Comparison of ENCODE assay signal across 2 cellular contexts in the genomic region with DNA sequence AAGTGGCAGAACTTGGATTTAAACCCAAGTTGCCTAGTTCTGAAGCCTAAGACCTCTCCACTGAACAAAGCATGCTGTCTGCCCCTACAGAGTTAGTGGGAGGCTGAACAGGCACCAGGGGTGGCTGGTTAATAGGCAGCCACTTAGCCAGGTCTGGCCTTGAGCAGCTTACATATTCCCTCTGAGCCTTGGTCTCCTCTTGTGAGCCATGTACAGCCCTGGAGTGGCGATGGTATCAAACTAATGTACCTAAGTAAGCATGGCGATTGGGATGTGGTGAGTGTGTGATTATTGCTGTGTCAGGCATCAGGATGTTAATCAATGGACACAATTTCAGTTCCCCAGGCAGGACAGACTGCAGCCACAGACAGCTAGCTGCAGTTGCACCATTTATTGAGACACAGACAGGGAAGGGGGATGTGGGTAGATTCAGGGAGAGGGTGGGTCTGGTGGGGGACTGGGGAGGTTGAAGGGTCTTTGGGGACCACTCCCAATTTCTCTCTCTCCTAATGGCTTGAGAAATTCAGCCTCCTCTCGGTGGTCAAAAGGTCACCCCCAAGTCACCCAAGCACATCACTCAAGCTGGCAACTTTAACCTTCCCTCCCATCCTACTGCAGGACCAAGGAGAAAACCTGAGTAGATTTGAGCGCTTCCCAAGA.
TF ChIP-seq lines count a peak whose summit lies in the region.

No MANE protein-coding gene starts in this region.

TF ChIP-seq in A549, 52 proteins besides CTCF, POLR2A, EP300 and RAD21:
- peak; percentile 12 for TF ChIP-seq MAFK (IDR thresholded peaks at IDR 0.05; ENCODE audit: partially characterized antibody)
- TF ChIP-seq, protein P1, sequence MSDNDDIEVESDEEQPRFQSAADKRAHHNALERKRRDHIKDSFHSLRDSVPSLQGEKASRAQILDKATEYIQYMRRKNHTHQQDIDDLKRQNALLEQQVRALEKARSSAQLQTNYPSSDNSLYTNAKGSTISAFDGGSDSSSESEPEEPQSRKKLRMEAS (IDR thresholded peaks at IDR 0.05) = no peak

TF ChIP-seq in IMR-90, 13 proteins besides CTCF, POLR2A, EP300 and RAD21:
- no peak for TF ChIP-seq BHLHE40 (IDR thresholded peaks at IDR 0.05; ENCODE audit: low read depth, low read length)
- no peak for TF ChIP-seq MXI1 (IDR thresholded peaks at IDR 0.05; ENCODE audit: borderline replicate concordance, low read depth, low read length)
- no peak for TF ChIP-seq RFX5 (IDR thresholded peaks at IDR 0.05; ENCODE audit: low read depth, low read length)
- TF ChIP-seq RCOR1 (IDR thresholded peaks at IDR 0.05; ENCODE audit: insufficient replicate concordance, low read length) = no peak
- TF ChIP-seq, protein P2, sequence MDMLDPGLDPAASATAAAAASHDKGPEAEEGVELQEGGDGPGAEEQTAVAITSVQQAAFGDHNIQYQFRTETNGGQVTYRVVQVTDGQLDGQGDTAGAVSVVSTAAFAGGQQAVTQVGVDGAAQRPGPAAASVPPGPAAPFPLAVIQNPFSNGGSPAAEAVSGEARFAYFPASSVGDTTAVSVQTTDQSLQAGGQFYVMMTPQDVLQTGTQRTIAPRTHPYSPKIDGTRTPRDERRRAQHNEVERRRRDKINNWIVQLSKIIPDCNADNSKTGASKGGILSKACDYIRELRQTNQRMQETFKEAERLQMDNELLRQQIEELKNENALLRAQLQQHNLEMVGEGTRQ (IDR thresholded peaks at IDR 0.05; ENCODE audit: low read depth, low read length) = no peak
- no peak for TF ChIP-seq NFE2L2 (IDR thresholded peaks at IDR 0.05; ENCODE audit: low read depth, low read length)
- TF ChIP-seq CHD1 (IDR thresholded peaks at IDR 0.05; ENCODE audit: low read depth, low read length) = no peak
- TF ChIP-seq MAZ (IDR thresholded peaks at IDR 0.05; ENCODE audit: borderline replicate concordance, low read depth, low read length) = no peak
- no peak for TF ChIP-seq CEBPB (IDR thresholded peaks at IDR 0.05; ENCODE audit: low read depth, low read length)
- TF ChIP-seq, protein P3, sequence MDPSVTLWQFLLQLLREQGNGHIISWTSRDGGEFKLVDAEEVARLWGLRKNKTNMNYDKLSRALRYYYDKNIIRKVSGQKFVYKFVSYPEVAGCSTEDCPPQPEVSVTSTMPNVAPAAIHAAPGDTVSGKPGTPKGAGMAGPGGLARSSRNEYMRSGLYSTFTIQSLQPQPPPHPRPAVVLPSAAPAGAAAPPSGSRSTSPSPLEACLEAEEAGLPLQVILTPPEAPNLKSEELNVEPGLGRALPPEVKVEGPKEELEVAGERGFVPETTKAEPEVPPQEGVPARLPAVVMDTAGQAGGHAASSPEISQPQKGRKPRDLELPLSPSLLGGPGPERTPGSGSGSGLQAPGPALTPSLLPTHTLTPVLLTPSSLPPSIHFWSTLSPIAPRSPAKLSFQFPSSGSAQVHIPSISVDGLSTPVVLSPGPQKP (IDR thresholded peaks at IDR 0.05; ENCODE audit: borderline replicate concordance, low read depth, low read length) = no peak
TF ChIP-seq in IMR-90: peak in this region for 0.
